8 cellular contexts compared by ENCODE assay signal in the genomic region with DNA sequence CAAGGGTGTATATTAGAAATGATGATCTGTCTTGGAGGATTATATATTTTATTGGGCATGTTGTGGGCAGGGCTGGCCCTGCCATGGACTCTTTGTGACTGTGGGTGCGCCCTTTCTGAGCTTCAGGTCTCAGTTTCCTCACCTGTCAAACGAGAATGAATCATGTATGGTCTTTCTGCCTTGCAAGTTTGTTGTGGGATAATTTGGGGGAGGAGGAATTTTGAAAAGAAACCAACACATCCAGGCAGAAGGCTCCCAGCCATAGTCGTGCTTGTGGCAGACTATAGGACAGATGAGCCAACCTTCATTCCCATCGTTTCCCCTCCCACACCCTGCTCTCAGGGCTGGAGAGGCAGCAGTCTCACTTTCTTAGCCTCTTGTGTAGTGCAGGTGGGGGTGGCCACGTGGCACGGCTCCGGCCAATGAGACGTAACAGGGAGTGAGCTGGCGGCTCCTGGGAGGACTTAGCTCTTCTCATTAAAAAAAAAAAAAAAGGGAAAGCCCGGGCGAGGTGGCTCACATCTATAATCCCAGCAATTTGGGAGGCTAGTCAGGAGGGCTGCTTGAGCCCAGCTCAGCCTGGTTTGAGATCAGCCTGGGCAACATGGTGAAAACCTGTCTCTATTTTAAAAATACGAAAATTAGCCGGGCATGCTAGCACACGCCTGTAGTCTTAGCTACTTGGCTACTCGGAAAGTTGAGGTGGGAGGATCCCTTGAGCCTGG.
DNase-seq lines count a peak whose midpoint lies in the region; FAIRE-seq and TF ChIP-seq lines count a peak whose summit lies in the region.

No MANE protein-coding gene starts in this region.

- DNase-seq in NCI-H748 (lab: John Stamatoyannopoulos, UW; ENCODE audit: unreplicated experiment) (peak; percentile 37), NCI-H748 treated with DMSO at 0.1 percent for 48 hours (lab: John Stamatoyannopoulos, UW) (no peak), NCI-H526 treated with DMSO at 0.1 percent for 48 hours (lab: John Stamatoyannopoulos, UW) (peak; percentile 60), suprapubic skin (ENCODE audit: low spot score in 2 of 2) (peak in 1 of 2 donors; percentile 60), GM12892 (ENCODE audit: insufficient read length) (no peak)
- no peak for DNase-seq in activated naive CD8-positive, alpha-beta T cell treated with anti-CD3 and anti-CD28 coated beads for 36 hours
- no peak for DNase-seq in activated CD4-positive, alpha-beta T cell treated with anti-CD3 and anti-CD28 coated beads for 4 hours

- no peak for FAIRE-seq in GM12892 (lab: Jason Lieb, UNC)

- no peaks in the 10 kb centered on the region for H3K27me3 ChIP-seq in esophagus (ENCODE audit: control insufficient read depth in 1 of 2, insufficient read depth in 2 of 2, low read length in 2 of 2)
- H3K27me3 ChIP-seq in suprapubic skin = no peaks in the 10 kb centered on the region

- no peaks in the 10 kb centered on the region for H3K9me3 ChIP-seq in esophagus (ENCODE audit: control insufficient read depth in 2 of 2, insufficient read depth in 1 of 2, low read depth in 1 of 2, low read length in 1 of 2)
- no peaks in the 10 kb centered on the region for H3K9me3 ChIP-seq in suprapubic skin

- H3K4me3 ChIP-seq in esophagus (ENCODE audit: low read depth in 1 of 2, low read length in 2 of 2) = no peak overlapping the region
- peak overlapping the region; percentile 5 for H3K4me3 ChIP-seq in suprapubic skin

- no peak for TF ChIP-seq CTCF in suprapubic skin (IDR thresholded peaks at IDR 0.05)

- no peak for TF ChIP-seq EP300 in suprapubic skin (IDR thresholded peaks at IDR 0.05)

- H3K4me1 ChIP-seq in esophagus (ENCODE audit: control insufficient read depth in 2 of 2, insufficient read depth in 2 of 2, low read length in 1 of 2) (peaks cover 0 to 6% of the 10 kb centered on the region in 2 donors), suprapubic skin (peaks cover 41% of the 10 kb centered on the region)

- H3K4me1 Mint-ChIP-seq in activated naive CD8-positive, alpha-beta T cell treated with anti-CD3 and anti-CD28 coated beads for 36 hours = peaks cover 4% of the 10 kb centered on the region

- no peaks in the 10 kb centered on the region for H3K36me3 ChIP-seq in esophagus (ENCODE audit: control insufficient read depth in 2 of 2, insufficient read depth in 2 of 2, low read length in 1 of 2)
- H3K36me3 ChIP-seq in suprapubic skin = no peaks in the 10 kb centered on the region

- no peak overlapping the region for H3K4me3 Mint-ChIP-seq in activated naive CD8-positive, alpha-beta T cell treated with anti-CD3 and anti-CD28 coated beads for 36 hours

- WGBS in esophagus, 2 donors = 43 to 52% methylated on average over 15 of the region's 15 CpGs
- WGBS in suprapubic skin = 45% methylated on average over 15 of the region's 15 CpGs

- no peaks in the 10 kb centered on the region for H3K36me3 Mint-ChIP-seq in activated naive CD8-positive, alpha-beta T cell treated with anti-CD3 and anti-CD28 coated beads for 36 hours

- no peak overlapping the region for H3K27ac Mint-ChIP-seq in activated naive CD8-positive, alpha-beta T cell treated with anti-CD3 and anti-CD28 coated beads for 36 hours

- peaks cover 1% of the 10 kb centered on the region for H3K9me3 Mint-ChIP-seq in activated naive CD8-positive, alpha-beta T cell treated with anti-CD3 and anti-CD28 coated beads for 36 hours

- TF ChIP-seq POLR2A in suprapubic skin (IDR thresholded peaks at IDR 0.05) (no peak), GM12892 (IDR thresholded peaks at IDR 0.05; ENCODE audit: low read depth, low read length) (no peak)

- H3K27ac ChIP-seq in esophagus (ENCODE audit: low read depth in 2 of 2, low read length in 1 of 2) (peak overlapping the region; percentile 80 to 92), suprapubic skin (peak overlapping the region; percentile 81)

- H3K27me3 Mint-ChIP-seq in activated naive CD8-positive, alpha-beta T cell treated with anti-CD3 and anti-CD28 coated beads for 36 hours = no peaks in the 10 kb centered on the region

Comparison
In these comparisons a context has a peak if more than half of its experiments do, and no peak if none do; other contexts are left out.
1. DNase-seq: peak in NCI-H748 (single experiment) and NCI-H526 treated with DMSO at 0.1 percent for 48 hours (single experiment); none in NCI-H748 treated with DMSO at 0.1 percent for 48 hours (single experiment), GM12892 (single experiment), activated naive CD8-positive, alpha-beta T cell treated with anti-CD3 and anti-CD28 coated beads for 36 hours (single experiment) and activated CD4-positive, alpha-beta T cell treated with anti-CD3 and anti-CD28 coated beads for 4 hours (0 of 2).